In the genomic region with DNA sequence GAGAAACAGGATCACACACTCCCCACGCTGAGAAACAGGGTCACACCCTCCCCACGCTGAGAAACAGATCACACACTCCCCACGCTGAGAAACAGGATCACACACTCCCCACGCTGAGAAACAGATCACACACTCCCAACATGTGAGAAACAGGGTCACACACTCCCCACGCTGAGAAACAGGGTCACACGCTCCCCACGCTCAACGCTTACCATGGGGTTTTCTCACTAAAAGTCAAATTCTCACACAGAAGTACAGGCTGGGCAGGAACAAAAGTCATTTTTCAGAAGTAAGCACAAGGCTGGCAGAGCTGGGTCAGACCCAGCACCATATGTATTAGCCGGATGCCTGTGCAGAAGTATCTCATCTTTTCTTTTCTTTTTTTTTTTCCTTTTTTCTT, we compare ENCODE assay signal across 29 cellular contexts. TPM values are rescaled to one million over a fixed set of nuclear protein-coding genes. Genes with fewer than 3 reads are reported as not detected.
"Had no signal": no experiment of that assay in that cellular context is flagged by ENCODE, and none has a peak within 500 bp of the region (broad histone marks: within the 10 kb centered on the region; RNA-seq: fewer than 3 reads in every experiment).

No MANE protein-coding gene starts in this region.

- H3K4me1 Mint-ChIP-seq: memory B cell; nephron progenitor cell; stimulated activated memory B cell treated with anti-CD40 and anti-IgM and Interleukin-4, amounts not matched to agents 10 μg/mL and 1 μg/mL and 100 μg/mL, for 72 hours had no signal

- H3K9me3 ChIP-seq: gastrocnemius medialis, ovary, psoas muscle, sigmoid colon, testis, tibial artery, upper lobe of left lung had no signal

- H3K4me3 ChIP-seq: dorsolateral prefrontal cortex, gastrocnemius medialis, lung, ovary, psoas muscle, sigmoid colon, testis, tibial artery, upper lobe of left lung had no signal

- H3K4me1 ChIP-seq: psoas muscle, sigmoid colon, testis, upper lobe of left lung had no signal

- H3K27me3 Mint-ChIP-seq: memory B cell; stimulated activated memory B cell treated with anti-CD40 and anti-IgM and Interleukin-4, amounts not matched to agents 10 μg/mL and 1 μg/mL and 100 μg/mL, for 72 hours had no signal

- H3K27ac ChIP-seq: dorsolateral prefrontal cortex, epithelial cell of prostate, gastrocnemius medialis, ovary, psoas muscle, sigmoid colon, testis, tibial artery, upper lobe of left lung had no signal

- DNase-seq: dorsolateral prefrontal cortex; effector CD4-positive, alpha-beta T cell; endodermal cell; foreskin fibroblast; gastrocnemius medialis; kidney; nephron progenitor cell; occipital lobe; ovary; psoas muscle; right cardiac atrium; sigmoid colon; stimulated activated CD4-positive, alpha-beta T cell treated with anti-CD3 and anti-CD28 coated beads, Interleukin-2, amount 100 ng/mL, for 24 hours; stimulated activated CD4-positive, alpha-beta T cell treated with anti-CD3 and anti-CD28 coated beads, Interleukin-4, amount 100 ng/mL, for 24 hours; stimulated activated naive CD8-positive, alpha-beta T cell treated with anti-CD3 and anti-CD28 coated beads, Interleukin-15, Interleukin-2, amounts not matched to agents 100 U/mL and 50 U/mL, for 24 hours; substantia nigra; testis; tibial artery; upper lobe of left lung had no signal

- H3K9me3 Mint-ChIP-seq: endodermal cell; memory B cell; nephron progenitor cell; stimulated activated memory B cell treated with anti-CD40 and anti-IgM and Interleukin-4, amounts not matched to agents 10 μg/mL and 1 μg/mL and 100 μg/mL, for 72 hours had no signal

- ATAC-seq: esophagus mucosa; gastrocnemius medialis; left lobe of liver; psoas muscle; right cardiac atrium; stimulated activated memory B cell treated with anti-CD40 and anti-IgM and Interleukin-4, amounts not matched to agents 10 μg/mL and 1 μg/mL and 100 μg/mL, for 72 hours; stimulated activated naive CD8-positive, alpha-beta T cell treated with anti-CD3 and anti-CD28 coated beads, Interleukin-15, Interleukin-2, amounts not matched to agents 100 U/mL and 50 U/mL, for 24 hours had no signal

- H3K27ac Mint-ChIP-seq: memory B cell; nephron progenitor cell; stimulated activated memory B cell treated with anti-CD40 and anti-IgM and Interleukin-4, amounts not matched to agents 10 μg/mL and 1 μg/mL and 100 μg/mL, for 72 hours had no signal

- H3K36me3 ChIP-seq: ovary had no signal

- H3K27me3 ChIP-seq: dorsolateral prefrontal cortex, gastrocnemius medialis, ovary, sigmoid colon, testis, tibial artery, upper lobe of left lung had no signal

- H3K4me3 Mint-ChIP-seq: endodermal cell; memory B cell; nephron progenitor cell; stimulated activated memory B cell treated with anti-CD40 and anti-IgM and Interleukin-4, amounts not matched to agents 10 μg/mL and 1 μg/mL and 100 μg/mL, for 72 hours had no signal

RNA-seq across cellular contexts. Expression of a gene that starts 28.5 kb away (rescaled TPM):
- total RNA-seq: endodermal cell, esophagus mucosa, gastrocnemius medialis, glomerular endothelial cell, kidney, mononuclear cell, psoas muscle, renal cortical epithelial cell, right cardiac atrium, sigmoid colon had no signal
- polyA plus RNA-seq: liver, ovary, right cardiac atrium had no signal

RNA-seq across cellular contexts. Expression of a gene that starts 41.8 kb away (rescaled TPM):
- total RNA-seq: endodermal cell, esophagus mucosa, gastrocnemius medialis, glomerular endothelial cell, kidney, mononuclear cell, renal cortical epithelial cell, right cardiac atrium, sigmoid colon had no signal
- polyA plus RNA-seq: ovary, psoas muscle, right cardiac atrium, sigmoid colon had no signal

RNA-seq across cellular contexts. Expression of a gene that starts 48.7 kb away (rescaled TPM):
- total RNA-seq: glomerular endothelial cell, renal cortical epithelial cell had no signal
